In genomic region chr10:5494611-5495010, GRCh38 we compare ENCODE assay signal across 1 cellular context.
TF ChIP-seq lines count a peak whose summit lies in the region.

No MANE protein-coding gene starts in this region.

TF ChIP-seq in H1, 55 proteins besides CTCF, POLR2A, EP300 and RAD21 (continued from another document):
- no peak for TF ChIP-seq BCL11A (IDR thresholded peaks at IDR 0.05; ENCODE audit: low read depth in 2 of 2, low read length in 2 of 2)
- no peak for TF ChIP-seq KDM5A (IDR thresholded peaks at IDR 0.05; ENCODE audit: low read length)
- no peak for TF ChIP-seq ZNF274 (IDR thresholded peaks at IDR 0.05; ENCODE audit: borderline replicate concordance, extremely low read depth, low read length)
- TF ChIP-seq HDAC2 (IDR thresholded peaks at IDR 0.05; ENCODE audit: borderline replicate concordance in 1 of 2, low read depth in 2 of 2, low read length in 2 of 2): no peak
- no peak for TF ChIP-seq SAP30 (IDR thresholded peaks at IDR 0.05; ENCODE audit: insufficient read depth, insufficient replicate concordance, low read length)
- TF ChIP-seq CBX8 (IDR thresholded peaks at IDR 0.05; ENCODE audit: borderline replicate concordance, low read depth, low read length): no peak
- no peak for TF ChIP-seq SIX5 (IDR thresholded peaks at IDR 0.05; ENCODE audit: low read depth, low read length)
- no peak for TF ChIP-seq MAX (IDR thresholded peaks at IDR 0.05)
- TF ChIP-seq KDM1A (IDR thresholded peaks at IDR 0.05; ENCODE audit: borderline replicate concordance, low read length): no peak
- TF ChIP-seq GTF2F1 (IDR thresholded peaks at IDR 0.05; ENCODE audit: borderline replicate concordance, low read depth, low read length): no peak
- TF ChIP-seq NANOG (IDR thresholded peaks at IDR 0.05; ENCODE audit: insufficient read depth, low read depth, low read length, poor library complexity, severe bottlenecking): no peak
TF ChIP-seq in H1: peak in this region for 0.
